Comparison of ENCODE assay signal across 17 cellular contexts in genomic region chr2:38168710-38169480, GRCh38.
DNase-seq lines count a peak whose midpoint lies in the region; ATAC-seq and TF ChIP-seq lines count a peak whose summit lies in the region.
"Had no signal": no experiment of that assay in that cellular context is flagged by ENCODE, and none has a peak within 500 bp of the region (broad histone marks: within the 10 kb centered on the region; RNA-seq: fewer than 3 reads in every experiment).

No MANE protein-coding gene starts in this region.

- no peak overlapping the region for H3K9ac ChIP-seq in IMR-90 (ENCODE audit: low read depth, low read length)
- H3K9ac ChIP-seq in adipocyte (ENCODE audit: low read length), result no peak overlapping the region

- peak overlapping the region; percentile 8 for H4K5ac ChIP-seq in IMR-90 (ENCODE audit: low read depth, low read length)

- no peaks in the 10 kb centered on the region for H3K79me1 ChIP-seq in IMR-90 (ENCODE audit: low read depth in 1 of 2, low read length in 2 of 2)

- peak overlapping the region; percentile 45 for H3K14ac ChIP-seq in IMR-90 (replicated peaks; ENCODE audit: low read depth, low read length)

- H2BK20ac ChIP-seq in IMR-90 (ENCODE audit: low read depth, low read length), result peak overlapping the region; percentile 93

- H4K20me1 ChIP-seq in IMR-90 (ENCODE audit: insufficient read depth, low read length), result no peaks in the 10 kb centered on the region

- peak overlapping the region; percentile 72; the same call in 1 of the 3 replicates for H2BK15ac ChIP-seq in IMR-90 (ENCODE audit: low read depth, low read length)

- 0 out of 2 replicates have a peak, but pooled peaks cover 7% of the 10 kb centered on the region for H3K9me1 ChIP-seq in IMR-90 (ENCODE audit: insufficient read depth, low read length)

- H3K23ac ChIP-seq in IMR-90 (ENCODE audit: low read depth, low read length), result no peak overlapping the region; the same call in 1 of the 2 replicates

- in situ Hi-C loops in IMR-90 (cut with MboI; ENCODE audit: low sequenced_read_pairs), result no loop called here

- H2AK5ac ChIP-seq in IMR-90 (ENCODE audit: low read depth, low read length), result peak overlapping the region; percentile 75

- peak overlapping the region; percentile 60 for H2BK5ac ChIP-seq in IMR-90 (ENCODE audit: low read depth, low read length, poor library complexity, severe bottlenecking)

- H2AFZ ChIP-seq in IMR-90 (replicated peaks; ENCODE audit: low read length, poor library complexity), result peak overlapping the region; percentile 29

- dilution Hi-C loops in IMR-90 (cut with HindIII; ENCODE audit: low sequenced_read_pairs, unreplicated experiment), result no loop called here

- DNase-seq in A172 (ENCODE audit: low spot score) (peak; percentile 49), IMR-90 (peak; percentile 69), adipocyte (ENCODE audit: low read depth) (peak; percentile 49), kidney glomerular epithelial cell (lab: John Stamatoyannopoulos, UW) (peak; percentile 53), NCI-H2029 (lab: John Stamatoyannopoulos, UW) (no peak)
- DNase-seq: activated CD4-positive, alpha-beta memory T cell treated with anti-CD3 and anti-CD28 coated beads for 36 hours; lower lobe of right lung; NCI-H1436 treated with DMSO at 0.1 percent for 48 hours; NCI-H446 treated with DMSO at 0.1 percent for 48 hours; T1000 had no signal

- TF ChIP-seq RAD21 in IMR-90 (IDR thresholded peaks at IDR 0.05; ENCODE audit: low read length), result no peak

- POLR2A ChIA-PET in IMR-90 (lab: Charles Lee; ENCODE audit: unreplicated experiment), result no interaction called here

- ATAC-seq in IMR-90 (ENCODE audit: low read depth) (peak; percentile 58), HG02852 (IDR thresholded peaks at IDR 0.05; ENCODE audit: unreplicated experiment) (no peak), HG02884 (IDR thresholded peaks at IDR 0.05; ENCODE audit: unreplicated experiment) (no peak), HG03135 (IDR thresholded peaks at IDR 0.05; ENCODE audit: unreplicated experiment) (no peak)
- ATAC-seq: HepG2, lower lobe of right lung, Right ventricle myocardium inferior had no signal

- H2BK120ac ChIP-seq in IMR-90 (ENCODE audit: low read depth, low read length), result peak overlapping the region; percentile 65

- H3K36me3 ChIP-seq in IMR-90 (ENCODE audit: control insufficient read depth, insufficient read depth, low read length) (no peaks in the 10 kb centered on the region), adipocyte (ENCODE audit: control insufficient read depth, insufficient read depth, low read length, severe bottlenecking) (no peaks in the 10 kb centered on the region)
- H3K36me3 ChIP-seq: cardiac muscle cell, lower lobe of right lung, suprapubic skin had no signal

- H3K4me1 ChIP-seq in IMR-90 (ENCODE audit: control insufficient read depth, insufficient read depth, low read length), result peaks cover 14% of the 10 kb centered on the region
- H3K4me1 ChIP-seq in adipocyte (ENCODE audit: control insufficient read depth, insufficient read depth, low read length), result peaks cover 43% of the 10 kb centered on the region

- H3K4ac ChIP-seq in IMR-90 (ENCODE audit: low read depth, low read length), result peak overlapping the region; percentile 34; the same call in 1 of the 2 replicates

- peaks cover 6% of the 10 kb centered on the region; the same call in 1 of the 2 replicates for H3K27me3 ChIP-seq in IMR-90 (ENCODE audit: control insufficient read depth, insufficient read depth, low read length)
- H3K27me3 ChIP-seq in adipocyte (replicated peaks; ENCODE audit: control insufficient read depth, insufficient read depth, low read length), result no peaks in the 10 kb centered on the region
- H3K27me3 ChIP-seq: cardiac muscle cell, suprapubic skin had no signal

- peak overlapping the region; percentile 10 for H3K18ac ChIP-seq in IMR-90 (ENCODE audit: low read depth, low read length)

- H3K9me3 ChIP-seq in IMR-90 (ENCODE audit: control insufficient read depth, insufficient read depth, low read length) (0 out of 2 replicates have a peak, but pooled peaks cover 2% of the 10 kb centered on the region), adipocyte (ENCODE audit: control insufficient read depth, low read length) (no peaks in the 10 kb centered on the region)
- H3K9me3 ChIP-seq: lower lobe of right lung, suprapubic skin had no signal

- CTCF ChIA-PET in IMR-90 (lab: Yijun Ruan, JAX), result interaction anchor here (0.5 to 1.0 kb wide), 2 partner anchors 10 to 92 kb away, joined by 3 read pairs; no protein-coding TSS in a partner anchor

- H3K27ac ChIP-seq in IMR-90 (ENCODE audit: insufficient read depth, low read length), result no peak overlapping the region; the same call in 1 of the 2 replicates
- H3K27ac ChIP-seq: cardiac muscle cell, lower lobe of right lung had no signal

- peak overlapping the region; percentile 77 for H4K91ac ChIP-seq in IMR-90 (ENCODE audit: insufficient read depth, low read depth, low read length)

- intact Hi-C loops in IMR-90 (cut with micrococcal nuclease), result no loop called here

- H2AK9ac ChIP-seq in IMR-90 (replicated peaks; ENCODE audit: low read depth, low read length, poor library complexity), result peak overlapping the region; percentile 39

- H3K4me3 ChIP-seq in IMR-90 (ENCODE audit: insufficient read depth, low read depth, low read length) (no peak overlapping the region), adipocyte (ENCODE audit: low read length) (no peak overlapping the region)
- H3K4me3 ChIP-seq: cardiac muscle cell, lower lobe of right lung, suprapubic skin had no signal

- BruUV-seq in IMR-90 (replicated peaks; lab: Mats Ljungman, UMichigan), result no TSS peak

- peak overlapping the region; percentile 28; the same call in 1 of the 2 replicates for H3K4me2 ChIP-seq in IMR-90 (ENCODE audit: low read depth, low read length)

- H3K56ac ChIP-seq in IMR-90 (ENCODE audit: extremely low read depth, insufficient read depth, low read length), result no peak overlapping the region

- WGBS in IMR-90 (ENCODE audit: extremely low coverage in 2 of 2, insufficient read length in 1 of 2), 2 experiments, result 83% methylated on average over 2 of the region's 5 CpGs; no CpG with 5 or more reads in 1 of the 2 experiments

- TF ChIP-seq POLR2A in IMR-90 (IDR thresholded peaks at IDR 0.05; ENCODE audit: low read depth, low read length), result no peak

- peak overlapping the region in 1 of 2 experiments; percentile 75; a peak in 1 of 4 replicates for H4K8ac ChIP-seq in IMR-90 (ENCODE audit: low read depth in 2 of 2, low read length in 2 of 2)

- TF ChIP-seq CTCF in IMR-90 (conservative IDR thresholded peaks at IDR 0.05; ENCODE audit: low read depth, low read length), result no peak

TF ChIP-seq in IMR-90, 13 proteins besides CTCF, POLR2A, EP300 and RAD21:
- no peak for TF ChIP-seq RFX5 (IDR thresholded peaks at IDR 0.05; ENCODE audit: low read depth, low read length)
- TF ChIP-seq FOS (IDR thresholded peaks at IDR 0.05; ENCODE audit: low read depth, low read length), result no peak
- TF ChIP-seq CHD1 (IDR thresholded peaks at IDR 0.05; ENCODE audit: low read depth, low read length), result no peak
- no peak for TF ChIP-seq CEBPB (IDR thresholded peaks at IDR 0.05; ENCODE audit: low read depth, low read length)
- TF ChIP-seq MAZ (IDR thresholded peaks at IDR 0.05; ENCODE audit: borderline replicate concordance, low read depth, low read length), result no peak
- TF ChIP-seq MXI1 (IDR thresholded peaks at IDR 0.05; ENCODE audit: borderline replicate concordance, low read depth, low read length), result no peak
- TF ChIP-seq, protein P1, sequence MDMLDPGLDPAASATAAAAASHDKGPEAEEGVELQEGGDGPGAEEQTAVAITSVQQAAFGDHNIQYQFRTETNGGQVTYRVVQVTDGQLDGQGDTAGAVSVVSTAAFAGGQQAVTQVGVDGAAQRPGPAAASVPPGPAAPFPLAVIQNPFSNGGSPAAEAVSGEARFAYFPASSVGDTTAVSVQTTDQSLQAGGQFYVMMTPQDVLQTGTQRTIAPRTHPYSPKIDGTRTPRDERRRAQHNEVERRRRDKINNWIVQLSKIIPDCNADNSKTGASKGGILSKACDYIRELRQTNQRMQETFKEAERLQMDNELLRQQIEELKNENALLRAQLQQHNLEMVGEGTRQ (IDR thresholded peaks at IDR 0.05; ENCODE audit: low read depth, low read length), result no peak
- no peak for TF ChIP-seq RCOR1 (IDR thresholded peaks at IDR 0.05; ENCODE audit: insufficient replicate concordance, low read length)
- TF ChIP-seq BHLHE40 (IDR thresholded peaks at IDR 0.05; ENCODE audit: low read depth, low read length), result no peak
- TF ChIP-seq ELK1 (IDR thresholded peaks at IDR 0.05; ENCODE audit: borderline replicate concordance, low read depth, low read length), result no peak
